Comparison of ENCODE assay signal across 8 cellular contexts in genomic region chr19:12035220-12036172, GRCh38. TPM values are rescaled to one million over a fixed set of nuclear protein-coding genes. Genes with fewer than 3 reads are reported as not detected.
DNase-seq lines count a peak whose midpoint lies in the region; ATAC-seq and TF ChIP-seq lines count a peak whose summit lies in the region.

ZNF433 (minus strand) TSS chr19:12035679; CDS start chr19:12035539, 140 bp downstream.

- TF ChIP-seq POLR2A in GM19193 (IDR thresholded peaks at IDR 0.05; ENCODE audit: extremely low read depth, insufficient read depth, insufficient read length): peak; percentile 76

- H3K27me3 ChIP-seq in SJCRH30: no peaks in the 10 kb centered on the region

- peaks cover 68% of the 10 kb centered on the region for H3K36me3 Mint-ChIP-seq in nephron (ENCODE audit: low read depth)

- H3K9me3 Mint-ChIP-seq in nephron: peaks cover 22% of the 10 kb centered on the region

- ATAC-seq in stimulated activated naive CD8-positive, alpha-beta T cell treated with anti-CD3 and anti-CD28 coated beads, Interleukin-15, Interleukin-2, amounts not matched to agents 100 U/mL and 50 U/mL, for 24 hours: peak; percentile 93

- H3K27me3 Mint-ChIP-seq in nephron (ENCODE audit: low read depth): peaks cover 4% of the 10 kb centered on the region

- TF ChIP-seq CTCF in AG09319 (IDR thresholded peaks at IDR 0.05; ENCODE audit: low read depth, low read length): no peak; the same call in 1 of the 2 replicates
- no peak for TF ChIP-seq CTCF in foreskin fibroblast (IDR thresholded peaks at IDR 0.05; ENCODE audit: low read depth, low read length)
- TF ChIP-seq CTCF in nephron (IDR thresholded peaks at IDR 0.05; ENCODE audit: unreplicated experiment in 3 of 3): peak in 1 of 3 experiments; percentile 8

- H3K4me3 Mint-ChIP-seq in nephron: peak within 1 kb of the TSS; percentile 89 to 96 (median 95)

- no peaks in the 10 kb centered on the region for H3K36me3 ChIP-seq in SJCRH30

- peak within 1 kb of the TSS; percentile 62 for H3K27ac ChIP-seq in SJCRH30

- H3K4me1 Mint-ChIP-seq in nephron: peaks cover 18% of the 10 kb centered on the region

- peak within 1 kb of the TSS; percentile 74 to 93 (median 83) for H3K27ac Mint-ChIP-seq in nephron

- peaks cover 5% of the 10 kb centered on the region; the same call in 1 of the 2 replicates for H3K9me3 ChIP-seq in SJCRH30 (replicated peaks)

- peak within 1 kb of the TSS; percentile 92 for H3K4me3 ChIP-seq in SJCRH30
- H3K4me3 ChIP-seq in foreskin fibroblast (ENCODE audit: low read depth in 1 of 2, low read length in 2 of 2): peak within 1 kb of the TSS; percentile 82 to 92

- peak; percentile 52 for DNase-seq in AG09319 (ENCODE audit: extremely low read depth, low read depth)
- peak; percentile 74 for DNase-seq in HS-5 (ENCODE audit: low read depth)
- DNase-seq in SJCRH30: peak; percentile 96 to 97
- peak; percentile 69 for DNase-seq in activated naive CD4-positive, alpha-beta T cell treated with Interleukin-2 at 50 U/mL for 16 hours
- DNase-seq in foreskin fibroblast: peak; percentile 80 to 95
- peak; percentile 89 for DNase-seq in stimulated activated naive CD8-positive, alpha-beta T cell treated with anti-CD3 and anti-CD28 coated beads, Interleukin-15, Interleukin-2, amounts not matched to agents 100 U/mL and 50 U/mL, for 24 hours

- peaks cover 6% of the 10 kb centered on the region for H3K4me1 ChIP-seq in SJCRH30

RNA-seq across cellular contexts. Expression of gene ZNF433, which starts in this region (rescaled TPM):
- 7.8 and 8.0 TPM in 2 replicates for total RNA-seq in SJCRH30 (2014; rRNA removed; shearing (Covaris generic))

Comparison
In these comparisons a context has a peak if more than half of its experiments do, and no peak if none do; other contexts are left out.
1. Peak in every context shown above with its lines: DNase-seq, ATAC-seq, H3K4me3 ChIP-seq and H3K27ac ChIP-seq.